ENCODE assay signal across 1 cellular context in the genomic region with DNA sequence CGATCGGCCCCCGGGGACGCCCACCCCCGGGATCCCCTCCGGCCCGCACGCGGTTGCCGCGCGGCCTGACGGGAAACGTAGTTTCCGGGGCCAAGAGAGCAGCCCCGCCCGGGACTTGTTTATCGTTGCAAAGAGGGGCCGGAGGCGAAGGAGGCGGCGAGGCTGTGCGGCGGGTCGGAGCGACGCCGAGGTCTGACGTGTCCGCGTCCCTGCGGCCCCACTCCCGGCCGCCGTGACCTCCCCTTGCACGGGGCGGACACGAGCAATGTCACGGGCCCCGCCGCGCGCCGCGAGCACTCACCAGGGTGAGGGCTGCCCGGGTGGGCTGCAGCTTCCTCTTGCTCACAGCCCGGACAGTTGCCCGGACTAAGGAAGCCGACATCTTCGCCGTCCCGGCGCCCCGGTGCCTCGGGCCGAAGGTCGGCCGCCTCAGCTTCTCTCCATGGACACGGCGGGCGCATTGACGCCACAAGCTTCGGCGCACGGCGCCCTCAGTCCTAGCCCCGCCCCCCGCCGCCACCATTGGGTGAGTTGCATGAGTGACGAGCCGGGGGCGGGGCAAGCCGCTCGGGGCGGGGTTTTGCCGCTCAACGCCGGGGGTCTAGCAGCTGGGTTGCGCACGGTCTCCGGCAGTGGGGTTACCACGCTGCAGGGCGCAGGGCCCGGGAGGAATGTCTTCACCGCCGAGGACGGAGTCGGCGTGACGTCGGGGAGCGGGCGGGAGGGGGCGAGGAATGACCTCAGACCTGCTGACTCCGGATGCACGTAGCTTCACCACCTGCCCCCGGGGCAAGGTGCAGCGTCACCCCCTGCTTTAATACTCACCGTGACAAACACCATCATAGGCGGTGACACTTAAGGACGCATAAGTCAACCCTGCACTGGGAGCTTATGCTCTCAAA.
TF ChIP-seq lines count a peak whose summit lies in the region.

ISCA1 (minus strand) TSS at position 462 of the 902 bp plus-strand sequence; CDS start at position 382, 80 bp downstream.

TF ChIP-seq in HepG2, 621 proteins besides CTCF, POLR2A, EP300 and RAD21 (continued from another document and continues in another):
- TF ChIP-seq PRDM15 (CRISPR knock-in tag; IDR thresholded peaks at IDR 0.05) (0 out of 2 replicates have a peak, but pooled peaks have one; percentile 14), ASH2L (IDR thresholded peaks at IDR 0.05; ENCODE audit: insufficient read length, low read depth, low read length) (peak; percentile 87), NFATC3 (CRISPR knock-in tag; IDR thresholded peaks at IDR 0.05) (no peak), JUND (CRISPR knock-in tag; IDR thresholded peaks at IDR 0.05) (no peak), ZNF788 (CRISPR knock-in tag; IDR thresholded peaks at IDR 0.05; ENCODE audit: borderline replicate concordance) (peak; percentile 70; the same call in 1 of the 2 replicates), ZNF616 (CRISPR knock-in tag; IDR thresholded peaks at IDR 0.05; ENCODE audit: low read depth) (no peak), SSRP1 (CRISPR knock-in tag; IDR thresholded peaks at IDR 0.05) (no peak), ZSCAN25 (CRISPR knock-in tag; IDR thresholded peaks at IDR 0.05) (no peak), JARID2 (CRISPR knock-in tag; IDR thresholded peaks at IDR 0.05; ENCODE audit: insufficient replicate concordance) (no peak), TEAD2 (CRISPR knock-in tag; IDR thresholded peaks at IDR 0.05) (no peak), FLYWCH1 (CRISPR knock-in tag; IDR thresholded peaks at IDR 0.05) (no peak), HNRNPUL1 (IDR thresholded peaks at IDR 0.05; ENCODE audit: low read depth, low read length) (0 out of 2 replicates have a peak, but pooled peaks have one; percentile 44), THAP9 (CRISPR knock-in tag; IDR thresholded peaks at IDR 0.05; ENCODE audit: borderline replicate concordance) (peak; percentile 87; the same call in 1 of the 2 replicates), MTF2 (CRISPR knock-in tag; IDR thresholded peaks at IDR 0.05; ENCODE audit: borderline replicate concordance) (no peak), TEF (CRISPR knock-in tag; IDR thresholded peaks at IDR 0.05) (no peak), MAFK (conservative IDR thresholded peaks at IDR 0.05 in 1 of 2, IDR thresholded peaks at IDR 0.05 in 1 of 2; ENCODE audit: low read length in 2 of 2) (no peak), ZSCAN20 (CRISPR knock-in tag; IDR thresholded peaks at IDR 0.05; ENCODE audit: borderline replicate concordance) (no peak), RNF219 (CRISPR knock-in tag; IDR thresholded peaks at IDR 0.05) (no peak; the same call in 1 of the 2 replicates), ZNF34 (CRISPR knock-in tag; IDR thresholded peaks at IDR 0.05; ENCODE audit: borderline replicate concordance) (peak; percentile 72; the same call in 1 of the 2 replicates), CEBPG (CRISPR knock-in tag; IDR thresholded peaks at IDR 0.05) (no peak)
- TF ChIP-seq, protein P1, sequence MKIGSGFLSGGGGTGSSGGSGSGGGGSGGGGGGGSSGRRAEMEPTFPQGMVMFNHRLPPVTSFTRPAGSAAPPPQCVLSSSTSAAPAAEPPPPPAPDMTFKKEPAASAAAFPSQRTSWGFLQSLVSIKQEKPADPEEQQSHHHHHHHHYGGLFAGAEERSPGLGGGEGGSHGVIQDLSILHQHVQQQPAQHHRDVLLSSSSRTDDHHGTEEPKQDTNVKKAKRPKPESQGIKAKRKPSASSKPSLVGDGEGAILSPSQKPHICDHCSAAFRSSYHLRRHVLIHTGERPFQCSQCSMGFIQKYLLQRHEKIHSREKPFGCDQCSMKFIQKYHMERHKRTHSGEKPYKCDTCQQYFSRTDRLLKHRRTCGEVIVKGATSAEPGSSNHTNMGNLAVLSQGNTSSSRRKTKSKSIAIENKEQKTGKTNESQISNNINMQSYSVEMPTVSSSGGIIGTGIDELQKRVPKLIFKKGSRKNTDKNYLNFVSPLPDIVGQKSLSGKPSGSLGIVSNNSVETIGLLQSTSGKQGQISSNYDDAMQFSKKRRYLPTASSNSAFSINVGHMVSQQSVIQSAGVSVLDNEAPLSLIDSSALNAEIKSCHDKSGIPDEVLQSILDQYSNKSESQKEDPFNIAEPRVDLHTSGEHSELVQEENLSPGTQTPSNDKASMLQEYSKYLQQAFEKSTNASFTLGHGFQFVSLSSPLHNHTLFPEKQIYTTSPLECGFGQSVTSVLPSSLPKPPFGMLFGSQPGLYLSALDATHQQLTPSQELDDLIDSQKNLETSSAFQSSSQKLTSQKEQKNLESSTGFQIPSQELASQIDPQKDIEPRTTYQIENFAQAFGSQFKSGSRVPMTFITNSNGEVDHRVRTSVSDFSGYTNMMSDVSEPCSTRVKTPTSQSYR (CRISPR knock-in tag; IDR thresholded peaks at IDR 0.05; ENCODE audit: borderline replicate concordance) = no peak
- TF ChIP-seq, protein P2, sequence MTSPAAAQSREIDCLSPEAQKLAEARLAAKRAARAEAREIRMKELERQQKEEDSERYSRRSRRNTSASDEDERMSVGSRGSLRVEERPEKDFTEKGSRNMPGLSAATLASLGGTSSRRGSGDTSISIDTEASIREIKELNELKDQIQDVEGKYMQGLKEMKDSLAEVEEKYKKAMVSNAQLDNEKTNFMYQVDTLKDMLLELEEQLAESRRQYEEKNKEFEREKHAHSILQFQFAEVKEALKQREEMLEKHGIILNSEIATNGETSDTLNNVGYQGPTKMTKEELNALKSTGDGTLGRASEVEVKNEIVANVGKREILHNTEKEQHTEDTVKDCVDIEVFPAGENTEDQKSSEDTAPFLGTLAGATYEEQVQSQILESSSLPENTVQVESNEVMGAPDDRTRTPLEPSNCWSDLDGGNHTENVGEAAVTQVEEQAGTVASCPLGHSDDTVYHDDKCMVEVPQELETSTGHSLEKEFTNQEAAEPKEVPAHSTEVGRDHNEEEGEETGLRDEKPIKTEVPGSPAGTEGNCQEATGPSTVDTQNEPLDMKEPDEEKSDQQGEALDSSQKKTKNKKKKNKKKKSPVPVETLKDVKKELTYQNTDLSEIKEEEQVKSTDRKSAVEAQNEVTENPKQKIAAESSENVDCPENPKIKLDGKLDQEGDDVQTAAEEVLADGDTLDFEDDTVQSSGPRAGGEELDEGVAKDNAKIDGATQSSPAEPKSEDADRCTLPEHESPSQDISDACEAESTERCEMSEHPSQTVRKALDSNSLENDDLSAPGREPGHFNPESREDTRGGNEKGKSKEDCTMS (CRISPR knock-in tag; conservative IDR thresholded peaks at IDR 0.05) = no peak
- TF ChIP-seq, protein P3, sequence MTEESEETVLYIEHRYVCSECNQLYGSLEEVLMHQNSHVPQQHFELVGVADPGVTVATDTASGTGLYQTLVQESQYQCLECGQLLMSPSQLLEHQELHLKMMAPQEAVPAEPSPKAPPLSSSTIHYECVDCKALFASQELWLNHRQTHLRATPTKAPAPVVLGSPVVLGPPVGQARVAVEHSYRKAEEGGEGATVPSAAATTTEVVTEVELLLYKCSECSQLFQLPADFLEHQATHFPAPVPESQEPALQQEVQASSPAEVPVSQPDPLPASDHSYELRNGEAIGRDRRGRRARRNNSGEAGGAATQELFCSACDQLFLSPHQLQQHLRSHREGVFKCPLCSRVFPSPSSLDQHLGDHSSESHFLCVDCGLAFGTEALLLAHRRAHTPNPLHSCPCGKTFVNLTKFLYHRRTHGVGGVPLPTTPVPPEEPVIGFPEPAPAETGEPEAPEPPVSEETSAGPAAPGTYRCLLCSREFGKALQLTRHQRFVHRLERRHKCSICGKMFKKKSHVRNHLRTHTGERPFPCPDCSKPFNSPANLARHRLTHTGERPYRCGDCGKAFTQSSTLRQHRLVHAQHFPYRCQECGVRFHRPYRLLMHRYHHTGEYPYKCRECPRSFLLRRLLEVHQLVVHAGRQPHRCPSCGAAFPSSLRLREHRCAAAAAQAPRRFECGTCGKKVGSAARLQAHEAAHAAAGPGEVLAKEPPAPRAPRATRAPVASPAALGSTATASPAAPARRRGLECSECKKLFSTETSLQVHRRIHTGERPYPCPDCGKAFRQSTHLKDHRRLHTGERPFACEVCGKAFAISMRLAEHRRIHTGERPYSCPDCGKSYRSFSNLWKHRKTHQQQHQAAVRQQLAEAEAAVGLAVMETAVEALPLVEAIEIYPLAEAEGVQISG (CRISPR knock-in tag; IDR thresholded peaks at IDR 0.05) = peak; percentile 84
